ENCODE assay signal across 12 cellular contexts in genomic region chr6:15252205-15252604, GRCh38. TPM values are rescaled to one million over a fixed set of nuclear protein-coding genes. Genes with fewer than 3 reads are reported as not detected.
DNase-seq lines count a peak whose midpoint lies in the region; TF ChIP-seq lines count a peak whose summit lies in the region.
"Had no signal": no experiment of that assay in that cellular context is flagged by ENCODE, and none has a peak within 500 bp of the region (broad histone marks: within the 10 kb centered on the region; RNA-seq: fewer than 3 reads in every experiment).

No MANE protein-coding gene starts in this region.

- H3K4me3 Mint-ChIP-seq in T-helper 2 cell treated with Interferon-gamma antibody and Interleukin-4, amounts not matched to agents 5 μg/mL and 100 μg/mL, for 36 hours: peak overlapping the region; percentile 95
- peak overlapping the region; percentile 57 for H3K4me3 Mint-ChIP-seq in activated naive CD8-positive, alpha-beta T cell treated with anti-CD3 and anti-CD28 coated beads for 36 hours
- peak overlapping the region in 1 of 3 experiments; percentile 23 for H3K4me3 Mint-ChIP-seq in nephron

- H3K36me3 ChIP-seq in Loucy (ENCODE audit: insufficient read depth, low read length) (peaks cover 22% of the 10 kb centered on the region), ovary (no peaks in the 10 kb centered on the region)
- H3K36me3 ChIP-seq: left lung, thoracic aorta had no signal

- no peak overlapping the region for H2AFZ ChIP-seq in Loucy (ENCODE audit: low read length)

- no peaks in the 10 kb centered on the region for H3K9me3 Mint-ChIP-seq in T-helper 2 cell treated with Interferon-gamma antibody and Interleukin-4, amounts not matched to agents 5 μg/mL and 100 μg/mL, for 36 hours
- no peaks in the 10 kb centered on the region for H3K9me3 Mint-ChIP-seq in activated naive CD8-positive, alpha-beta T cell treated with anti-CD3 and anti-CD28 coated beads for 36 hours
- H3K9me3 Mint-ChIP-seq in nephron: no peaks in the 10 kb centered on the region

- peaks cover 38% of the 10 kb centered on the region for H3K36me3 Mint-ChIP-seq in T-helper 2 cell treated with Interferon-gamma antibody and Interleukin-4, amounts not matched to agents 5 μg/mL and 100 μg/mL, for 36 hours (ENCODE audit: low read depth)
- H3K36me3 Mint-ChIP-seq in activated naive CD8-positive, alpha-beta T cell treated with anti-CD3 and anti-CD28 coated beads for 36 hours: peaks cover 53% of the 10 kb centered on the region
- H3K36me3 Mint-ChIP-seq in nephron (ENCODE audit: low read depth): peaks cover 14% of the 10 kb centered on the region

- TF ChIP-seq CTCF in Loucy (conservative IDR thresholded peaks at IDR 0.05; ENCODE audit: low read length) (no peak), nephron (IDR thresholded peaks at IDR 0.05; ENCODE audit: unreplicated experiment in 3 of 3) (no peak), dorsolateral prefrontal cortex (IDR thresholded peaks at IDR 0.05 in 54 of 56, conservative IDR thresholded peaks at IDR 0.05 in 2 of 56; ENCODE audit: low read depth in 1 of 56, partially characterized antibody in 56 of 56) (no peak), ovary (IDR thresholded peaks at IDR 0.05) (no peak)

- no peak for TF ChIP-seq EP300 in ovary (IDR thresholded peaks at IDR 0.05)

- no peak for DNase-seq in T-helper 2 cell treated with Interferon-gamma antibody and Interleukin-4, amounts not matched to agents 5 μg/mL and 100 μg/mL, for 36 hours (ENCODE audit: low spot score)
- DNase-seq in T-helper 2 cell: no peak
- no peak for DNase-seq in activated naive CD8-positive, alpha-beta T cell treated with anti-CD3 and anti-CD28 coated beads for 36 hours
- no peak for DNase-seq in NCI-H2081 (lab: John Stamatoyannopoulos, UW)
- no peak for DNase-seq in dorsolateral prefrontal cortex
- no peak for DNase-seq in ovary
- DNase-seq: left lung, NCI-H1436, NCI-H510A treated with DMSO at 0.1 percent for 48 hours had no signal

- no peaks in the 10 kb centered on the region for H3K9me2 ChIP-seq in Loucy (replicated peaks; ENCODE audit: low read depth, low read length)

- TF ChIP-seq POLR2A in ovary (IDR thresholded peaks at IDR 0.05): no peak

- H3K27ac Mint-ChIP-seq in T-helper 2 cell treated with Interferon-gamma antibody and Interleukin-4, amounts not matched to agents 5 μg/mL and 100 μg/mL, for 36 hours: peak overlapping the region; percentile 78
- peak overlapping the region; percentile 67 for H3K27ac Mint-ChIP-seq in activated naive CD8-positive, alpha-beta T cell treated with anti-CD3 and anti-CD28 coated beads for 36 hours
- H3K27ac Mint-ChIP-seq in nephron: peak overlapping the region in 2 of 3 experiments; percentile 34 to 48

- peaks cover 90% of the 10 kb centered on the region for H4K20me1 ChIP-seq in Loucy (ENCODE audit: insufficient read depth, low read length, poor library complexity, severe bottlenecking)

- H3K27ac ChIP-seq in dorsolateral prefrontal cortex: peak overlapping the region in 20 of 59 donors; percentile 2 to 99 (median 67)
- H3K27ac ChIP-seq in ovary: no peak overlapping the region
- H3K27ac ChIP-seq: left lung, thoracic aorta had no signal

- H3K4me3 ChIP-seq in Loucy (ENCODE audit: low read length, poor library complexity, severe bottlenecking) (peak overlapping the region; percentile 81), dorsolateral prefrontal cortex (peak overlapping the region in 1 of 59 donors; percentile 10), ovary (no peak overlapping the region)
- H3K4me3 ChIP-seq: left lung, thoracic aorta had no signal

- H3K4me1 Mint-ChIP-seq in T-helper 2 cell treated with Interferon-gamma antibody and Interleukin-4, amounts not matched to agents 5 μg/mL and 100 μg/mL, for 36 hours (ENCODE audit: low read depth): peaks cover 65% of the 10 kb centered on the region
- H3K4me1 Mint-ChIP-seq in activated naive CD8-positive, alpha-beta T cell treated with anti-CD3 and anti-CD28 coated beads for 36 hours: peaks cover 76% of the 10 kb centered on the region
- H3K4me1 Mint-ChIP-seq in nephron: peaks cover 72% of the 10 kb centered on the region

- H3K4me1 ChIP-seq in Loucy (ENCODE audit: insufficient read depth, low read length, poor library complexity, severe bottlenecking): peaks cover 65% of the 10 kb centered on the region
- peaks cover 2% of the 10 kb centered on the region for H3K4me1 ChIP-seq in ovary (ENCODE audit: insufficient read depth)

- H3K27me3 ChIP-seq in Loucy (ENCODE audit: insufficient read depth, low read length, poor library complexity, severe bottlenecking) (peaks cover 8% of the 10 kb centered on the region), dorsolateral prefrontal cortex (no peaks in the 10 kb centered on the region), ovary (no peaks in the 10 kb centered on the region)
- H3K27me3 ChIP-seq: left lung had no signal

- H3K9me3 ChIP-seq in Loucy (ENCODE audit: insufficient read depth, low read depth, low read length) (no peaks in the 10 kb centered on the region), ovary (no peaks in the 10 kb centered on the region)
- H3K9me3 ChIP-seq: left lung, thoracic aorta had no signal

- peaks cover 93% of the 10 kb centered on the region for H3K79me2 ChIP-seq in Loucy (ENCODE audit: insufficient read depth, low read length)

- H3K9ac ChIP-seq in Loucy (ENCODE audit: low read depth, low read length, poor library complexity, severe bottlenecking): peak overlapping the region; percentile 84

- intact Hi-C loops in dorsolateral prefrontal cortex (cut with DNase I): loop anchor here (5.0 kb wide), 3 partner anchors 140 to 195 kb away; no protein-coding TSS in a partner anchor
- intact Hi-C loops in ovary (cut with DNase I): loop anchor here in 1 of 4 donors (10.0 kb wide), 1 partner anchor 253 kb away; no protein-coding TSS in a partner anchor

- WGBS in ovary, 3 donors: 67 to 75% (median 72%) methylated on average over 2 of the region's 2 CpGs

- no peaks in the 10 kb centered on the region for H3K27me3 Mint-ChIP-seq in T-helper 2 cell treated with Interferon-gamma antibody and Interleukin-4, amounts not matched to agents 5 μg/mL and 100 μg/mL, for 36 hours (ENCODE audit: low read depth)
- H3K27me3 Mint-ChIP-seq in activated naive CD8-positive, alpha-beta T cell treated with anti-CD3 and anti-CD28 coated beads for 36 hours: no peaks in the 10 kb centered on the region
- no peaks in the 10 kb centered on the region for H3K27me3 Mint-ChIP-seq in nephron (ENCODE audit: low read depth)

- peaks cover 9% of the 10 kb centered on the region for H3F3A ChIP-seq in Loucy (ENCODE audit: low read depth)

- H3K4me2 ChIP-seq in Loucy (ENCODE audit: low read depth, low read length, poor library complexity, severe bottlenecking): peak overlapping the region; percentile 91

RNA-seq across cellular contexts. Expression of gene JARID2, which starts 6.3 kb away (rescaled TPM):
- 10 to 100 TPM; 19.3 to 20.1 TPM for total RNA-seq in activated naive CD8-positive, alpha-beta T cell treated with anti-CD3 and anti-CD28 coated beads for 36 hours
- total RNA-seq in dorsolateral prefrontal cortex (10 to 100 TPM; 14.2 to 26.7 (median 20.5) TPM), ovary (10 to 100 TPM in 2 of 7 donors, 1 to 10 TPM in 5; 6.1 to 17.4 (median 8.7) TPM)
- 1 to 10 TPM; 4.5 to 6.9 TPM for polyA plus RNA-seq in ovary
